Comparison of ENCODE assay signal across 8 cellular contexts in the genomic region with DNA sequence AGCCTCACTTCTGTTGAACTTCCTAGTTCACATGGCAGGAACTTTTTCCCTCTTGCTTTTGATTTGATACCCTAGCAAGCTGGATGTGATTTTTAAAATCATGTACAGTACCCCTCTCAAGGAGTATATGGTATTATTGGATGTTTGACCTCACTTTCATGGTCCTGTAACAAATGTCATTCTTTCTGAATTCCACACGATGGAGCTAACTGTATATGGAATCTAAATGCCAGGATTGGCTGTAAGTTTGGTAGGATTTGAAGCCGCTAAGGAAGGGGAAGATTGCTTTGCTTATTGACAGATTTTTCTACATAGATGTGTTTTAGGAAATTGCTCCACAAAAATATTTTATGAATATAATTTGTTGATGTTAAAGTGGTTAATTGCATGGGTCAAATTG. TPM values are rescaled to one million over a fixed set of nuclear protein-coding genes. Genes with fewer than 3 reads are reported as not detected.
A peak's percentile ranks its signal among the peaks of the same experiment; 100 is the strongest.
DNase-seq lines count a peak whose midpoint lies in the region; ATAC-seq and FAIRE-seq lines count a peak whose summit lies in the region.

No MANE protein-coding gene starts in this region.

- in situ Hi-C loops in ACHN (cut with HindIII; ENCODE audit: low pct_ligation_motif_present, low pct_unique_long_range_greater_than_20kb, low sequenced_read_pairs) = no loop called here

- peaks cover 15% of the 10 kb centered on the region for H3K4me1 Mint-ChIP-seq in activated CD4-positive, alpha-beta memory T cell treated with anti-CD3 and anti-CD28 coated beads for 36 hours (ENCODE audit: low read depth)
- H3K4me1 Mint-ChIP-seq in natural killer cell treated with Interleukin-12 subunit alpha and Interleukin-12 subunit beta and Interleukin-15 and Interleukin-18, amount 100 ng/mL, for 72 hours (ENCODE audit: low read depth in 2 of 2) = peaks cover 15 to 17% of the 10 kb centered on the region in 2 donors

- POLR2A ChIA-PET in activated CD4-positive, alpha-beta memory T cell treated with anti-CD3 and anti-CD28 coated beads for 36 hours (lab: Charles Lee) = no interaction called here

- peaks cover 0 to 4% of the 10 kb centered on the region in 2 donors for H3K36me3 ChIP-seq in small intestine (ENCODE audit: control insufficient read depth in 2 of 2, insufficient read depth in 2 of 2, low read length in 2 of 2)

- no peak overlapping the region for H3K27ac ChIP-seq in small intestine (ENCODE audit: low read depth in 1 of 2, low read length in 1 of 2)

- 16 to 31% (median 16%) methylated on average over 2 of the region's 2 CpGs for WGBS in small intestine, 3 donors

- no peak overlapping the region for H3K27ac Mint-ChIP-seq in activated CD4-positive, alpha-beta memory T cell treated with anti-CD3 and anti-CD28 coated beads for 36 hours
- H3K27ac Mint-ChIP-seq in natural killer cell treated with Interleukin-12 subunit alpha and Interleukin-12 subunit beta and Interleukin-15 and Interleukin-18, amount 100 ng/mL, for 72 hours = no peak overlapping the region

- CTCF ChIA-PET in activated CD4-positive, alpha-beta memory T cell treated with anti-CD3 and anti-CD28 coated beads for 36 hours (lab: Charles Lee) = interaction anchor here (0.7 to 1.6 kb wide), 5 partner anchors 10 to 510 kb away, joined by 3 to 11 read pairs (median 4); a partner anchor contains a TSS

- no peaks in the 10 kb centered on the region for H3K27me3 ChIP-seq in small intestine (ENCODE audit: control insufficient read depth in 2 of 2, insufficient read depth in 2 of 2, low read length in 2 of 2)

- H3K27me3 Mint-ChIP-seq in activated CD4-positive, alpha-beta memory T cell treated with anti-CD3 and anti-CD28 coated beads for 36 hours = no peaks in the 10 kb centered on the region
- H3K27me3 Mint-ChIP-seq in natural killer cell treated with Interleukin-12 subunit alpha and Interleukin-12 subunit beta and Interleukin-15 and Interleukin-18, amount 100 ng/mL, for 72 hours = no peaks in the 10 kb centered on the region

- ATAC-seq in natural killer cell treated with Interleukin-12 subunit alpha and Interleukin-12 subunit beta and Interleukin-15 and Interleukin-18, amount 100 ng/mL, for 72 hours = no peak

- peaks cover 9% of the 10 kb centered on the region for H3K36me3 Mint-ChIP-seq in activated CD4-positive, alpha-beta memory T cell treated with anti-CD3 and anti-CD28 coated beads for 36 hours
- H3K36me3 Mint-ChIP-seq in natural killer cell treated with Interleukin-12 subunit alpha and Interleukin-12 subunit beta and Interleukin-15 and Interleukin-18, amount 100 ng/mL, for 72 hours = peaks cover 8% of the 10 kb centered on the region

- no peaks in the 10 kb centered on the region for H3K9me3 ChIP-seq in small intestine (ENCODE audit: control insufficient read depth, low read depth)

- FAIRE-seq in GM19239 (lab: Jason Lieb, UNC) (peak; percentile 18), frontal cortex (lab: Jason Lieb, UNC) (peak; percentile 75), small intestine (lab: Jason Lieb, UNC) (no peak)

- no peak overlapping the region for H3K4me3 ChIP-seq in small intestine (ENCODE audit: low read depth in 1 of 2, low read length in 2 of 2)

- H3K4me1 ChIP-seq in small intestine (ENCODE audit: control insufficient read depth in 2 of 2, insufficient read depth in 1 of 2, low read depth in 1 of 2, low read length in 1 of 2) = peaks cover 2% of the 10 kb centered on the region in 2 donors

- H3K9me3 Mint-ChIP-seq in activated CD4-positive, alpha-beta memory T cell treated with anti-CD3 and anti-CD28 coated beads for 36 hours = no peaks in the 10 kb centered on the region
- no peaks in the 10 kb centered on the region for H3K9me3 Mint-ChIP-seq in natural killer cell treated with Interleukin-12 subunit alpha and Interleukin-12 subunit beta and Interleukin-15 and Interleukin-18, amount 100 ng/mL, for 72 hours

- peak; percentile 57 for DNase-seq in ACHN
- no peak for DNase-seq in GM19239 (ENCODE audit: insufficient read length, low spot score)
- peak; percentile 47 for DNase-seq in RPMI7951 (ENCODE audit: low read depth)
- DNase-seq in frontal cortex (ENCODE audit: low spot score in 2 of 2) = peak in 1 of 2 donors; percentile 25
- peak; percentile 51 for DNase-seq in small intestine
- DNase-seq in activated CD4-positive, alpha-beta memory T cell treated with anti-CD3 and anti-CD28 coated beads for 36 hours = no peak
- no peak for DNase-seq in OCI-M2 (lab: John Stamatoyannopoulos, UW; ENCODE audit: unreplicated experiment)
- no peak for DNase-seq in natural killer cell treated with Interleukin-12 subunit alpha and Interleukin-12 subunit beta and Interleukin-15 and Interleukin-18, amount 100 ng/mL, for 72 hours (ENCODE audit: low spot score)

- H3K4me3 Mint-ChIP-seq in activated CD4-positive, alpha-beta memory T cell treated with anti-CD3 and anti-CD28 coated beads for 36 hours = no peak overlapping the region
- no peak overlapping the region for H3K4me3 Mint-ChIP-seq in natural killer cell treated with Interleukin-12 subunit alpha and Interleukin-12 subunit beta and Interleukin-15 and Interleukin-18, amount 100 ng/mL, for 72 hours

- intact Hi-C loops in activated CD4-positive, alpha-beta memory T cell treated with anti-CD3 and anti-CD28 coated beads for 36 hours (cut with micrococcal nuclease) = no loop called here

RNA-seq across cellular contexts. Expression of a gene that starts 18.3 kb away (rescaled TPM):
- total RNA-seq in RPMI7951 (2014; rRNA removed; shearing (Covaris generic)) = 31.5 and 40.6 TPM in 2 replicates
- total RNA-seq in frontal cortex = 14.3 TPM
- 10 to 100 TPM; 26.1 to 49.9 (median 28.4) TPM for polyA plus RNA-seq in small intestine
- 10 to 100 TPM; 26.0 to 29.3 TPM for total RNA-seq in activated CD4-positive, alpha-beta memory T cell treated with anti-CD3 and anti-CD28 coated beads for 36 hours
- 10 to 100 TPM; 21.8 to 33.8 TPM for total RNA-seq in natural killer cell treated with Interleukin-12 subunit alpha and Interleukin-12 subunit beta and Interleukin-15 and Interleukin-18, amount 100 ng/mL, for 72 hours

RNA-seq across cellular contexts. Expression of a gene that starts 18.4 kb away (rescaled TPM):
- total RNA-seq in RPMI7951 (2014; rRNA removed; shearing (Covaris generic)) = 9.0 and 9.1 TPM in 2 replicates
- total RNA-seq in frontal cortex = 13.9 TPM
- 1 to 10 TPM; 2.4 to 4.0 (median 3.5) TPM for polyA plus RNA-seq in small intestine
- total RNA-seq in activated CD4-positive, alpha-beta memory T cell treated with anti-CD3 and anti-CD28 coated beads for 36 hours = 1 to 10 TPM; 8.9 to 9.8 TPM
- total RNA-seq in natural killer cell treated with Interleukin-12 subunit alpha and Interleukin-12 subunit beta and Interleukin-15 and Interleukin-18, amount 100 ng/mL, for 72 hours = 10 to 100 TPM; 10.7 to 13.9 TPM

Comparison
In these comparisons a context has a peak if more than half of its experiments do, and no peak if none do; other contexts are left out.
1. DNase-seq: peak in ACHN (single experiment), RPMI7951 (single experiment) and small intestine (single experiment); none in GM19239 (single experiment), activated CD4-positive, alpha-beta memory T cell treated with anti-CD3 and anti-CD28 coated beads for 36 hours (single experiment), OCI-M2 (single experiment) and natural killer cell treated with Interleukin-12 subunit alpha and Interleukin-12 subunit beta and Interleukin-15 and Interleukin-18, amount 100 ng/mL, for 72 hours (single experiment).